14 cellular contexts compared by ENCODE assay signal in the genomic region with DNA sequence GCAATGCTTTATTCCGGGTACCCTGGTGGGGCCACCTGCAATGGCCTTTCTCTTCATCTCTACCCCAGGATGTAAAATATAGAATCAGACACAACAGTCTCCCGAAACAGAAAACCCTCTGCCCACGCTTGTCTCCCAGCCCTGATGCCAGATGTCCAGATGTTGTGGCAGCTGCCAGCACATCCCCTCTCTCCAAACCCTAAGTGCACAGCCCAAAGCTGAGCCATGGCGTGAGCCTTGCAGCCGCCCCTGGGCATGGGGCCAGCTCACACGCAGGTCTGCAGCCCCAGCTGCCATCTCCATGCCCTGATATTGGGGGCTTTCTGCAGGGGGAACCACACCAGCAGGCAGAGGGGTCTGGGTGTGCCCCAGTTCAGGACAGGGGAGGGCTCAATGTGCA.
DNase-seq lines count a peak whose midpoint lies in the region; TF ChIP-seq lines count a peak whose summit lies in the region.
"Had no signal": no experiment of that assay in that cellular context is flagged by ENCODE, and none has a peak within 500 bp of the region (broad histone marks: within the 10 kb centered on the region; RNA-seq: fewer than 3 reads in every experiment).

No MANE protein-coding gene starts in this region.

- intact Hi-C loops in adrenal gland (cut with DNase I): no loop called here

- no peaks in the 10 kb centered on the region for H3K27me3 ChIP-seq in adrenal gland

- no peaks in the 10 kb centered on the region for H3K9me3 ChIP-seq in adrenal gland (replicated peaks in 1 of 3)

- no peak overlapping the region for H3K4me3 Mint-ChIP-seq in brain
- H3K4me3 Mint-ChIP-seq: B cell; CD4-positive, alpha-beta T cell had no signal

- H3K4me1 Mint-ChIP-seq in brain: peaks cover 55% of the 10 kb centered on the region
- H3K4me1 Mint-ChIP-seq: B cell had no signal

- TF ChIP-seq POLR2A in adrenal gland (IDR thresholded peaks at IDR 0.05): no peak

- POLR2A ChIA-PET in HEK293T (lab: Yijun Ruan, JAX): no interaction called here

- H3K27ac ChIP-seq in temporal lobe (ENCODE audit: low read depth, low read length): peak overlapping the region; percentile 63
- H3K27ac ChIP-seq in adrenal gland: no peak overlapping the region
- H3K27ac ChIP-seq: KMS-11 had no signal

- DNase-seq in NCI-H1092 (lab: John Stamatoyannopoulos, UW) (peak; percentile 26), NCI-H2171 treated with DMSO at 0.1 percent for 48 hours (lab: John Stamatoyannopoulos, UW) (peak; percentile 56), adrenal gland (no peak), HEK293T (ENCODE audit: extremely low spot score) (no peak), T1000 (lab: John Stamatoyannopoulos, UW) (no peak)
- DNase-seq: CD4-positive, alpha-beta T cell; DND-41; NCI-H1048; NCI-H187 treated with DMSO at 0.1 percent for 48 hours; SHP77 treated with DMSO at 0.1 percent for 48 hours had no signal

- CTCF ChIA-PET in HEK293T (lab: Yijun Ruan, JAX): no interaction called here

- no peaks in the 10 kb centered on the region for H3K9me3 Mint-ChIP-seq in brain
- H3K9me3 Mint-ChIP-seq: CD4-positive, alpha-beta T cell had no signal

- peak overlapping the region in 4 of 5 experiments; percentile 6 to 59 (median 27) for H3K27ac Mint-ChIP-seq in brain
- H3K27ac Mint-ChIP-seq: B cell; CD4-positive, alpha-beta T cell had no signal

- TF ChIP-seq CTCF in brain (conservative IDR thresholded peaks at IDR 0.05) (no peak), adrenal gland (IDR thresholded peaks at IDR 0.05) (no peak)

- H3K4me3 ChIP-seq in adrenal gland: no peak overlapping the region

- no peaks in the 10 kb centered on the region for H3K4me1 ChIP-seq in adrenal gland (replicated peaks in 1 of 2)

- no peaks in the 10 kb centered on the region for H3K36me3 ChIP-seq in adrenal gland (replicated peaks in 1 of 2)

- no peaks in the 10 kb centered on the region for H3K36me3 Mint-ChIP-seq in brain

- no peaks in the 10 kb centered on the region for H3K27me3 Mint-ChIP-seq in brain
- H3K27me3 Mint-ChIP-seq: CD4-positive, alpha-beta T cell had no signal

- WGBS in adrenal gland, 4 donors: 73 to 77% (median 76%) methylated on average over 4 to 6 of the region's 6 CpGs

TF ChIP-seq in HEK293T, 16 proteins besides CTCF, POLR2A, EP300 and RAD21:
- TF ChIP-seq FOXK2 (IDR thresholded peaks at IDR 0.05) (no peak), LEF1 (IDR thresholded peaks at IDR 0.05; ENCODE audit: borderline replicate concordance) (no peak), CTBP1 (IDR thresholded peaks at IDR 0.05; ENCODE audit: borderline replicate concordance) (no peak), L3MBTL2 (conservative IDR thresholded peaks at IDR 0.05) (no peak), ZNF384 (IDR thresholded peaks at IDR 0.05) (no peak), BHLHE40 (IDR thresholded peaks at IDR 0.05; ENCODE audit: borderline replicate concordance) (no peak), NFRKB (IDR thresholded peaks at IDR 0.05) (no peak), FOXM1 (IDR thresholded peaks at IDR 0.05; ENCODE audit: borderline replicate concordance) (no peak), SP1 (IDR thresholded peaks at IDR 0.05) (no peak), FOXA1 (IDR thresholded peaks at IDR 0.05) (no peak), HDGF (IDR thresholded peaks at IDR 0.05; ENCODE audit: borderline replicate concordance) (no peak)
- TF ChIP-seq, protein P1, sequence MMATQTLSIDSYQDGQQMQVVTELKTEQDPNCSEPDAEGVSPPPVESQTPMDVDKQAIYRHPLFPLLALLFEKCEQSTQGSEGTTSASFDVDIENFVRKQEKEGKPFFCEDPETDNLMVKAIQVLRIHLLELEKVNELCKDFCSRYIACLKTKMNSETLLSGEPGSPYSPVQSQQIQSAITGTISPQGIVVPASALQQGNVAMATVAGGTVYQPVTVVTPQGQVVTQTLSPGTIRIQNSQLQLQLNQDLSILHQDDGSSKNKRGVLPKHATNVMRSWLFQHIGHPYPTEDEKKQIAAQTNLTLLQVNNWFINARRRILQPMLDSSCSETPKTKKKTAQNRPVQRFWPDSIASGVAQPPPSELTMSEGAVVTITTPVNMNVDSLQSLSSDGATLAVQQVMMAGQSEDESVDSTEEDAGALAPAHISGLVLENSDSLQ (IDR thresholded peaks at IDR 0.05): no peak

Comparison
In these comparisons a context has a peak if more than half of its experiments do, and no peak if none do; other contexts are left out.
1. DNase-seq: peak in NCI-H1092 (single experiment) and NCI-H2171 treated with DMSO at 0.1 percent for 48 hours (single experiment); none in adrenal gland (0 of 7), HEK293T (single experiment) and T1000 (single experiment).